Comparison of ENCODE assay signal across 11 cellular contexts in the genomic region with DNA sequence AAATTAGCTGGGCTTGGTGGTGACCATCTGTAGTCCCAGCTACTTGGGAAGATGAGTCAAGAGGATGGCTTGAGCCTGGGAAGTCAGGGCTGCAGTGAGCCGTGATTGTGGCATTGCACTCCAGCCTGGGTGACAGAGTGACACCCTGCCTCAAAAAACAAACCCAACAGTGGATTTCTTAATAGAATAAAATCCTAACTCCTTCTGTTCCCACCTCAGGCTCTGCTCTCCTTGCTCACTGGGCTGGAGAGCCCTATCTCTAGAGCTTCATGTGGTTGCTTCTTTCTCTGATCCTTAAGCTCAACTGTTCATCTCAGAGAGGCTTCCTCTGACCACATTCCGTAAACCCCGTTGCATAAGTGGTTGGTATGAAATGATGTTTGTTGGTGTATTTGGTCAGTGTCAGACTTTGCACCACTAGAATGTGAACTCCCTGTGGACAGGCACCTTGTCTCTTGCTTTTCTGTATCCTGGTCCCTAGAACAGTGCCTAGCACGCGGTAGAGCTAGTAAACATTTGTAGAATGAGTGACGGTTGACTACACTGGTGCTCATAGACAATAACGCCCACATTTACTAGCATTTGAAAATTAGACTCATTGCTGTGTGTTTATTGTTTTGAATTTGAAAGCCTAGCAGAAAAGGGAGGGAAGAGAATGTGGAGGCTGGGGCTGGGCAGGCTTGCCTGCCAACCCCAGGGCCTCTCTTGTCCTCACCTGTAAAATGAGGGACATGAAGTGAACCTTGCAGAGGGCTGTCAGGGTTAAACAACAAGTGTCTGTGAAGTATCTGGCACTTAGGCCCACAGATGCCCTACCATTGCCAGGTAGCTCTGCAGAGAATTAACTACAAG. TPM values are rescaled to one million over a fixed set of nuclear protein-coding genes. Genes with fewer than 3 reads are reported as not detected.
DNase-seq lines count a peak whose midpoint lies in the region; ATAC-seq and TF ChIP-seq lines count a peak whose summit lies in the region.
"Had no signal": no experiment of that assay in that cellular context is flagged by ENCODE, and none has a peak within 500 bp of the region (broad histone marks: within the 10 kb centered on the region; RNA-seq: fewer than 3 reads in every experiment).

No MANE protein-coding gene starts in this region.

- H3K9me3 ChIP-seq in T-helper 17 cell (ENCODE audit: control insufficient read depth, low read length, poor library complexity, severe bottlenecking) = no peaks in the 10 kb centered on the region
- H3K9me3 ChIP-seq in subcutaneous abdominal adipose tissue (ENCODE audit: control insufficient read depth in 5 of 5, low read length in 5 of 5) = no peaks in the 10 kb centered on the region
- no peaks in the 10 kb centered on the region for H3K9me3 ChIP-seq in MM.1S (replicated peaks; ENCODE audit: insufficient read depth, low read length)
- H3K9me3 ChIP-seq in neural progenitor cell (ENCODE audit: low read depth) = no peaks in the 10 kb centered on the region
- H3K9me3 ChIP-seq: gastrocnemius medialis had no signal

- H3K27ac ChIP-seq in subcutaneous abdominal adipose tissue (ENCODE audit: low read depth, low read length) (peak overlapping the region; percentile 31), MM.1S (ENCODE audit: low read length) (no peak overlapping the region), neural progenitor cell (no peak overlapping the region)

- H3K27ac Mint-ChIP-seq in activated T-cell treated with anti-CD3 and anti-CD28 coated beads, Interleukin-2, amount 50 U/mL, for 72 hours = peak overlapping the region; percentile 70
- H3K27ac Mint-ChIP-seq in T-helper 17 cell = peak overlapping the region; percentile 86
- H3K27ac Mint-ChIP-seq in neural progenitor cell = no peak overlapping the region

- H3K27me3 Mint-ChIP-seq in activated T-cell treated with anti-CD3 and anti-CD28 coated beads, Interleukin-2, amount 50 U/mL, for 72 hours (ENCODE audit: low read depth) = no peaks in the 10 kb centered on the region
- H3K27me3 Mint-ChIP-seq in T-helper 17 cell (no peaks in the 10 kb centered on the region), neural progenitor cell (ENCODE audit: insufficient read depth, low read depth) (peaks cover 3% of the 10 kb centered on the region)

- no peak for DNase-seq in activated T-cell treated with anti-CD3 and anti-CD28 coated beads, Interleukin-2, amount 50 U/mL, for 72 hours
- DNase-seq in activated T-cell treated with anti-CD3 and anti-CD28 coated beads for 4 hours (no peak), T-helper 17 cell (no peak), fibroblast of villous mesenchyme (ENCODE audit: low read depth) (peak; percentile 67), MM.1S (no peak), neural progenitor cell (ENCODE audit: low spot score) (no peak), DMS153 treated with DMSO at 0.1 percent for 48 hours (lab: John Stamatoyannopoulos, UW; ENCODE audit: unreplicated experiment) (no peak)
- DNase-seq: gastrocnemius medialis, NCI-H1092 had no signal

- H3F3A ChIP-seq in MM.1S (ENCODE audit: insufficient read depth, low read length) (no peaks in the 10 kb centered on the region), neural progenitor cell (ENCODE audit: low read depth) (peaks cover 25% of the 10 kb centered on the region)

- H3K79me2 ChIP-seq in MM.1S (ENCODE audit: low read length) (peaks cover 86% of the 10 kb centered on the region), neural progenitor cell (ENCODE audit: low read depth) (peaks cover 90% of the 10 kb centered on the region)

- H3K4me3 ChIP-seq in fibroblast of villous mesenchyme (ENCODE audit: low read depth, low read length) = no peak overlapping the region
- H3K4me3 ChIP-seq in subcutaneous abdominal adipose tissue (ENCODE audit: low read depth in 1 of 5, low read length in 5 of 5) = no peak overlapping the region
- no peak overlapping the region for H3K4me3 ChIP-seq in MM.1S (ENCODE audit: low read length)
- no peak overlapping the region for H3K4me3 ChIP-seq in neural progenitor cell
- H3K4me3 ChIP-seq: gastrocnemius medialis had no signal

- no peak for ATAC-seq in activated T-cell treated with anti-CD3 and anti-CD28 coated beads, Interleukin-2, amount 50 U/mL, for 72 hours (replicated peaks in 1 of 2)
- no peak for ATAC-seq in T-helper 17 cell
- ATAC-seq: gastrocnemius medialis had no signal

- H3K9ac ChIP-seq in subcutaneous abdominal adipose tissue (ENCODE audit: low read length in 5 of 5) (peak overlapping the region in 1 of 5 donors; percentile 54), MM.1S (ENCODE audit: low read length) (no peak overlapping the region), neural progenitor cell (no peak overlapping the region)

- H3K9me2 ChIP-seq in MM.1S (replicated peaks; ENCODE audit: insufficient read depth, low read length) = no peaks in the 10 kb centered on the region

- H2AFZ ChIP-seq in MM.1S (ENCODE audit: low read length) (no peak overlapping the region), neural progenitor cell (replicated peaks) (no peak overlapping the region)

- H3K9me3 Mint-ChIP-seq in activated T-cell treated with anti-CD3 and anti-CD28 coated beads, Interleukin-2, amount 50 U/mL, for 72 hours = no peaks in the 10 kb centered on the region
- no peaks in the 10 kb centered on the region for H3K9me3 Mint-ChIP-seq in neural progenitor cell

- H3K4me3 Mint-ChIP-seq in activated T-cell treated with anti-CD3 and anti-CD28 coated beads, Interleukin-2, amount 50 U/mL, for 72 hours = peak overlapping the region; percentile 49 to 93
- H3K4me3 Mint-ChIP-seq in T-helper 17 cell = peak overlapping the region; percentile 68
- no peak overlapping the region for H3K4me3 Mint-ChIP-seq in neural progenitor cell

- H3K4me1 ChIP-seq in subcutaneous abdominal adipose tissue (ENCODE audit: control insufficient read depth in 5 of 5, insufficient read depth in 5 of 5, low read length in 5 of 5) (peaks cover 2 to 46% (median 40%) of the 10 kb centered on the region in 5 donors), MM.1S (ENCODE audit: low read length) (peaks cover 14% of the 10 kb centered on the region), neural progenitor cell (peaks cover 11% of the 10 kb centered on the region)

- H3K36me3 ChIP-seq in subcutaneous abdominal adipose tissue (ENCODE audit: control insufficient read depth in 5 of 5, insufficient read depth in 5 of 5, low read length in 5 of 5) (peaks cover 0 to 23% (median 18%) of the 10 kb centered on the region in 5 donors), MM.1S (replicated peaks; ENCODE audit: insufficient read depth, low read length) (peaks cover 9% of the 10 kb centered on the region; the same call in 1 of the 2 replicates), neural progenitor cell (no peaks in the 10 kb centered on the region)

- TF ChIP-seq CTCF in fibroblast of villous mesenchyme (IDR thresholded peaks at IDR 0.05; ENCODE audit: insufficient read depth, low read depth, low read length) (no peak), MM.1S (IDR thresholded peaks at IDR 0.05; ENCODE audit: low read length) (no peak), neural progenitor cell (IDR thresholded peaks at IDR 0.05) (no peak)

- peaks cover 10 to 24% of the 10 kb centered on the region in 2 donors for H3K36me3 Mint-ChIP-seq in activated T-cell treated with anti-CD3 and anti-CD28 coated beads, Interleukin-2, amount 50 U/mL, for 72 hours (ENCODE audit: insufficient read depth in 2 of 2)
- H3K36me3 Mint-ChIP-seq in T-helper 17 cell (ENCODE audit: low read depth) = peaks cover 4% of the 10 kb centered on the region
- H3K36me3 Mint-ChIP-seq in neural progenitor cell = peaks cover 12% of the 10 kb centered on the region

- H3K4me1 Mint-ChIP-seq in activated T-cell treated with anti-CD3 and anti-CD28 coated beads, Interleukin-2, amount 50 U/mL, for 72 hours (ENCODE audit: low read depth) = peaks cover 59% of the 10 kb centered on the region
- H3K4me1 Mint-ChIP-seq in T-helper 17 cell = peaks cover 51% of the 10 kb centered on the region
- H3K4me1 Mint-ChIP-seq in neural progenitor cell = peaks cover 36% of the 10 kb centered on the region

- no peaks in the 10 kb centered on the region for H3K27me3 ChIP-seq in subcutaneous abdominal adipose tissue (ENCODE audit: control insufficient read depth in 5 of 5, insufficient read depth in 4 of 5, low read length in 5 of 5)
- no peaks in the 10 kb centered on the region for H3K27me3 ChIP-seq in MM.1S (replicated peaks; ENCODE audit: insufficient read depth, low read length)
- no peaks in the 10 kb centered on the region for H3K27me3 ChIP-seq in neural progenitor cell
- H3K27me3 ChIP-seq: gastrocnemius medialis had no signal

- H4K20me1 ChIP-seq in MM.1S (ENCODE audit: insufficient read depth, low read length) (peaks cover 37% of the 10 kb centered on the region), neural progenitor cell (ENCODE audit: low read depth) (peaks cover 69% of the 10 kb centered on the region)

- H3K4me2 ChIP-seq in MM.1S (ENCODE audit: low read depth, low read length) = no peak overlapping the region
- H3K4me2 ChIP-seq in neural progenitor cell = no peak overlapping the region

RNA-seq across cellular contexts. Expression of a gene that starts 4.2 kb away (rescaled TPM):
- 100 to 1,000 TPM in 1 of 2 donors, 10 to 100 TPM in 1; 94.6 to 100 TPM for total RNA-seq in activated T-cell treated with anti-CD3 and anti-CD28 coated beads, Interleukin-2, amount 50 U/mL, for 72 hours
- total RNA-seq in T-helper 17 cell (100 to 1,000 TPM; 105 to 134 TPM), fibroblast of villous mesenchyme (94.1 and 133 TPM in 2 replicates), neural progenitor cell (ENCODE audit: low replicate concordance) (210 and 263 TPM in 2 replicates)

RNA-seq across cellular contexts. Expression of a gene that starts 34.8 kb away (rescaled TPM):
- total RNA-seq in activated T-cell treated with anti-CD3 and anti-CD28 coated beads, Interleukin-2, amount 50 U/mL, for 72 hours = 1 to 10 TPM; 1.7 to 2.7 TPM
- total RNA-seq in T-helper 17 cell (1 to 10 TPM in 1 of 2 donors, under 1 TPM in 1; 0.32 to 1.8 TPM), fibroblast of villous mesenchyme (0.32 and 1.3 TPM in 2 replicates), neural progenitor cell (ENCODE audit: low replicate concordance) (not detected in 2 replicates)
- total RNA-seq: gastrocnemius medialis, SK-MEL-5 had no signal
